In genomic region chrX:1657367-1658082, GRCh38 we compare ENCODE assay signal across 8 cellular contexts.
DNase-seq lines count a peak whose midpoint lies in the region; ATAC-seq and TF ChIP-seq lines count a peak whose summit lies in the region.

No MANE protein-coding gene starts in this region.

- peak overlapping the region; percentile 82 for H3K4me2 ChIP-seq in OCI-LY3 (ENCODE audit: low read length)

- peaks cover 20% of the 10 kb centered on the region for H3K79me2 ChIP-seq in OCI-LY3 (ENCODE audit: low read length)

- TF ChIP-seq CTCF in OCI-LY3 (IDR thresholded peaks at IDR 0.05; ENCODE audit: low read depth, low read length), result peak; percentile 42

- H2AFZ ChIP-seq in OCI-LY3 (ENCODE audit: low read depth, low read length), result peak overlapping the region; percentile 97

- peaks cover 26% of the 10 kb centered on the region for H3K4me1 ChIP-seq in OCI-LY3 (ENCODE audit: low read length)

- no peaks in the 10 kb centered on the region for H4K20me1 ChIP-seq in OCI-LY3 (ENCODE audit: insufficient read depth, low read length)

- H3K4me3 ChIP-seq in OCI-LY3 (ENCODE audit: low read length), result peak overlapping the region; percentile 79

- peak overlapping the region; percentile 74 for H3K9ac ChIP-seq in OCI-LY3 (ENCODE audit: low read length)

- DNase-seq in Ammon's horn (ENCODE audit: low spot score) (peak; percentile 17), inferior parietal cortex (ENCODE audit: extremely low spot score) (peak; percentile 20), hepatic stellate cell (ENCODE audit: low spot score) (no peak)
- peak; percentile 10 to 13 for DNase-seq in activated T-helper 1 cell treated with anti-CD3 and anti-CD28 coated beads, Interleukin-2, amount 50 U/mL, for 16 hours (ENCODE audit: low read depth in 1 of 2, low spot score in 1 of 2)
- DNase-seq in stimulated activated CD8-positive, alpha-beta memory T cell treated with anti-CD3 and anti-CD28 coated beads, Interleukin-12 subunit alpha, Interleukin-12 subunit beta, amount 100 ng/mL, for 4 hours (ENCODE audit: low read depth), result peak; percentile 32

- ATAC-seq in GM18870 (IDR thresholded peaks at IDR 0.05; ENCODE audit: unreplicated experiment) (peak; percentile 37), HG03108 (IDR thresholded peaks at IDR 0.05; ENCODE audit: unreplicated experiment) (peak; percentile 45)

- no peaks in the 10 kb centered on the region for H3K9me3 ChIP-seq in OCI-LY3 (ENCODE audit: insufficient read depth, low read length)

- peak overlapping the region; percentile 68 for H3K27ac ChIP-seq in OCI-LY3 (ENCODE audit: low read length)

- H3K36me3 ChIP-seq in OCI-LY3 (replicated peaks; ENCODE audit: low read depth, low read length), result no peaks in the 10 kb centered on the region

- H3K27me3 ChIP-seq in OCI-LY3 (ENCODE audit: low read depth, low read length), result no peaks in the 10 kb centered on the region
